Comparison of ENCODE assay signal across 15 cellular contexts in genomic region chr3:172148702-172149565, GRCh38.
A peak's percentile ranks its signal among the peaks of the same experiment; 100 is the strongest.
DNase-seq lines count a peak whose midpoint lies in the region; ATAC-seq, FAIRE-seq and TF ChIP-seq lines count a peak whose summit lies in the region.
"Had no signal": no experiment of that assay in that cellular context is flagged by ENCODE, and none has a peak within 500 bp of the region (broad histone marks: within the 10 kb centered on the region; RNA-seq: fewer than 3 reads in every experiment).

No MANE protein-coding gene starts in this region.

- H4K20me1 ChIP-seq in astrocyte (ENCODE audit: insufficient read depth, low read length): peaks cover 9% of the 10 kb centered on the region

- DNase-seq in Calu3: no peak
- no peak for DNase-seq in HL-60 (ENCODE audit: low read depth in 1 of 2, low spot score in 1 of 2)
- no peak for DNase-seq in astrocyte (ENCODE audit: low read depth)
- no peak for DNase-seq in nephron progenitor cell
- no peak for DNase-seq in foreskin fibroblast
- DNase-seq in activated CD4-positive, alpha-beta T cell treated with anti-CD3 and anti-CD28 coated beads for 36 hours: no peak
- no peak for DNase-seq in ascending aorta (ENCODE audit: low spot score in 2 of 2)
- DNase-seq: heart left ventricle, NCI-H2227 treated with DMSO at 0.1 percent for 48 hours, retina, T-helper 1 cell, transverse colon had no signal

- peaks cover 89% of the 10 kb centered on the region for H3K79me2 ChIP-seq in astrocyte (ENCODE audit: insufficient read depth, low read length)

- no peaks in the 10 kb centered on the region for H3K27me3 ChIP-seq in HL-60 (ENCODE audit: insufficient read depth, poor library complexity, severe bottlenecking)
- H3K27me3 ChIP-seq in astrocyte (ENCODE audit: insufficient read depth, low read length): no peaks in the 10 kb centered on the region
- H3K27me3 ChIP-seq in ascending aorta: no peaks in the 10 kb centered on the region
- H3K27me3 ChIP-seq: BLaER1, esophagus muscularis mucosa, heart left ventricle, transverse colon had no signal

- H3K4me1 Mint-ChIP-seq in Calu3 (ENCODE audit: low read depth, unreplicated experiment): peaks cover 73% of the 10 kb centered on the region
- peaks cover 81% of the 10 kb centered on the region for H3K4me1 Mint-ChIP-seq in astrocyte (ENCODE audit: low read depth, unreplicated experiment)
- peaks cover 61% of the 10 kb centered on the region for H3K4me1 Mint-ChIP-seq in nephron progenitor cell
- peaks cover 38% of the 10 kb centered on the region for H3K4me1 Mint-ChIP-seq in activated CD4-positive, alpha-beta T cell treated with anti-CD3 and anti-CD28 coated beads for 36 hours

- H3K4me1 ChIP-seq in astrocyte (ENCODE audit: insufficient read depth, low read length): peaks cover 41% of the 10 kb centered on the region
- peaks cover 9 to 28% of the 10 kb centered on the region in 2 donors for H3K4me1 ChIP-seq in ascending aorta

- H3K27me3 Mint-ChIP-seq in Calu3 (ENCODE audit: unreplicated experiment): no peaks in the 10 kb centered on the region
- no peaks in the 10 kb centered on the region for H3K27me3 Mint-ChIP-seq in astrocyte (ENCODE audit: low read depth, unreplicated experiment)
- no peaks in the 10 kb centered on the region for H3K27me3 Mint-ChIP-seq in nephron progenitor cell (ENCODE audit: low read depth, poor library complexity)
- no peaks in the 10 kb centered on the region for H3K27me3 Mint-ChIP-seq in activated CD4-positive, alpha-beta T cell treated with anti-CD3 and anti-CD28 coated beads for 36 hours

- TF ChIP-seq CTCF in Calu3 (IDR thresholded peaks at IDR 0.05; ENCODE audit: unreplicated experiment): no peak
- no peak for TF ChIP-seq CTCF in HL-60 (IDR thresholded peaks at IDR 0.05; ENCODE audit: insufficient read depth, low read length)
- TF ChIP-seq CTCF in astrocyte (IDR thresholded peaks at IDR 0.05; ENCODE audit: insufficient read depth, low read depth, low read length): no peak
- no peak for TF ChIP-seq CTCF in nephron progenitor cell (IDR thresholded peaks at IDR 0.05)
- TF ChIP-seq CTCF in foreskin fibroblast (IDR thresholded peaks at IDR 0.05; ENCODE audit: low read depth, low read length): no peak
- TF ChIP-seq CTCF in ascending aorta (IDR thresholded peaks at IDR 0.05): no peak

- H3K9me3 Mint-ChIP-seq in Calu3 (ENCODE audit: low read depth, unreplicated experiment) (peaks cover 7% of the 10 kb centered on the region), astrocyte (ENCODE audit: unreplicated experiment) (peaks cover 1% of the 10 kb centered on the region), nephron progenitor cell (no peaks in the 10 kb centered on the region)
- no peaks in the 10 kb centered on the region for H3K9me3 Mint-ChIP-seq in activated CD4-positive, alpha-beta T cell treated with anti-CD3 and anti-CD28 coated beads for 36 hours (ENCODE audit: low read depth)

- POLR2A ChIA-PET in activated CD4-positive, alpha-beta T cell treated with anti-CD3 and anti-CD28 coated beads for 36 hours (lab: Charles Lee): no interaction called here

- H2AFZ ChIP-seq in astrocyte (ENCODE audit: low read depth, low read length): no peak overlapping the region

- H3K27ac ChIP-seq in HL-60 (replicated peaks): peak overlapping the region; percentile 30
- H3K27ac ChIP-seq in astrocyte (ENCODE audit: low read depth, low read length): peak overlapping the region; percentile 17
- H3K27ac ChIP-seq in ascending aorta: peak overlapping the region in 1 of 2 donors; percentile 36
- H3K27ac ChIP-seq: BLaER1, esophagus muscularis mucosa, transverse colon had no signal

- H3K27ac Mint-ChIP-seq in Calu3 (ENCODE audit: unreplicated experiment) (peak overlapping the region; percentile 77), astrocyte (ENCODE audit: unreplicated experiment) (peak overlapping the region; percentile 74), nephron progenitor cell (peak overlapping the region; percentile 48)
- no peak overlapping the region for H3K27ac Mint-ChIP-seq in activated CD4-positive, alpha-beta T cell treated with anti-CD3 and anti-CD28 coated beads for 36 hours

- H3K4me3 ChIP-seq in HL-60 (replicated peaks; ENCODE audit: insufficient read depth, low read length) (no peak overlapping the region), astrocyte (ENCODE audit: insufficient read depth, low read depth, low read length) (no peak overlapping the region), foreskin fibroblast (ENCODE audit: low read depth in 1 of 2, low read length in 2 of 2) (no peak overlapping the region), ascending aorta (no peak overlapping the region)
- H3K4me3 ChIP-seq: BLaER1, esophagus muscularis mucosa, heart left ventricle, transverse colon had no signal

- intact Hi-C loops in Calu3 (cut with micrococcal nuclease; ENCODE audit: unreplicated experiment): no loop called here
- intact Hi-C loops in activated CD4-positive, alpha-beta T cell treated with anti-CD3 and anti-CD28 coated beads for 36 hours (cut with DNase I, micrococcal nuclease): no loop called here
- intact Hi-C loops in ascending aorta (cut with DNase I): no loop called here

- ATAC-seq in HG03469 (IDR thresholded peaks at IDR 0.05; ENCODE audit: unreplicated experiment): no peak
- no peak for ATAC-seq in activated CD4-positive, alpha-beta T cell treated with anti-CD3 and anti-CD28 coated beads for 36 hours
- ATAC-seq: heart left ventricle had no signal

- H3K36me3 ChIP-seq in astrocyte (ENCODE audit: insufficient read depth, low read length) (peaks cover 8% of the 10 kb centered on the region), ascending aorta (no peaks in the 10 kb centered on the region)
- H3K36me3 ChIP-seq: BLaER1, esophagus muscularis mucosa, heart left ventricle, transverse colon had no signal

- TSS peak; percentile 4 for BruUV-seq in Calu3 (replicated peaks; lab: Mats Ljungman, UMichigan)

- CTCF ChIA-PET in Calu3 (lab: Charles Lee): interaction anchor here (0.6 to 1.5 kb wide), 2 partner anchors 9 to 31 kb away, joined by 5 read pairs; no protein-coding TSS in a partner anchor
- CTCF ChIA-PET in activated CD4-positive, alpha-beta T cell treated with anti-CD3 and anti-CD28 coated beads for 36 hours (lab: Charles Lee): interaction anchor here (1.2 to 1.8 kb wide), 3 partner anchors 10 to 184 kb away, joined by 3 to 5 read pairs (median 4); no protein-coding TSS in a partner anchor

- H3K4me3 Mint-ChIP-seq in Calu3 (ENCODE audit: low read depth, unreplicated experiment) (no peak overlapping the region), astrocyte (ENCODE audit: unreplicated experiment) (peak overlapping the region; percentile 52), nephron progenitor cell (no peak overlapping the region)
- H3K4me3 Mint-ChIP-seq in activated CD4-positive, alpha-beta T cell treated with anti-CD3 and anti-CD28 coated beads for 36 hours: no peak overlapping the region

- H3K9me3 ChIP-seq in astrocyte (ENCODE audit: insufficient read depth, low read depth, low read length) (no peaks in the 10 kb centered on the region), ascending aorta (no peaks in the 10 kb centered on the region)
- H3K9me3 ChIP-seq: BLaER1, esophagus muscularis mucosa, heart left ventricle, transverse colon had no signal

- H3K9ac ChIP-seq in astrocyte (ENCODE audit: low read length): no peak overlapping the region
- H3K9ac ChIP-seq: BLaER1 had no signal

- H3K4me2 ChIP-seq in astrocyte (ENCODE audit: low read length): peak overlapping the region; percentile 2
- H3K4me2 ChIP-seq: BLaER1 had no signal

- no peak for FAIRE-seq in astrocyte (lab: Jason Lieb, UNC)

- H3K36me3 Mint-ChIP-seq in Calu3 (ENCODE audit: insufficient read depth, unreplicated experiment) (peaks cover 85% of the 10 kb centered on the region), astrocyte (ENCODE audit: low read depth, unreplicated experiment) (peaks cover 27% of the 10 kb centered on the region), nephron progenitor cell (ENCODE audit: low read depth) (peaks cover 29% of the 10 kb centered on the region)
- no peaks in the 10 kb centered on the region for H3K36me3 Mint-ChIP-seq in activated CD4-positive, alpha-beta T cell treated with anti-CD3 and anti-CD28 coated beads for 36 hours (ENCODE audit: low read depth)
